In genomic region chr7:28045592-28045991, GRCh38 we compare ENCODE assay signal across 30 cellular contexts.
"Had no signal": no experiment of that assay in that cellular context is flagged by ENCODE, and none has a peak within 500 bp of the region (broad histone marks: within the 10 kb centered on the region; RNA-seq: fewer than 3 reads in every experiment).

No MANE protein-coding gene starts in this region.

- H3K4me1 Mint-ChIP-seq: activated naive CD4-positive, alpha-beta T cell treated with anti-CD3 and anti-CD28 coated beads, Interleukin-2, amount 10 ng/mL, durations not matched to agents 7 days and 5 days; activated naive CD8-positive, alpha-beta T cell treated with anti-CD3 and anti-CD28 coated beads, Interleukin-2, amount 10 ng/mL, durations not matched to agents 7 days and 5 days had no signal

- H3K27ac ChIP-seq: ascending aorta, breast epithelium, cardiac muscle cell, colonic mucosa, WERI-Rb-1 had no signal

- H3K36me3 Mint-ChIP-seq: activated naive CD4-positive, alpha-beta T cell treated with anti-CD3 and anti-CD28 coated beads, Interleukin-2, amount 10 ng/mL, durations not matched to agents 7 days and 5 days; brain had no signal

- H3K36me3 ChIP-seq: ascending aorta, breast epithelium, cardiac muscle cell, colonic mucosa, WERI-Rb-1 had no signal

- H3K27me3 ChIP-seq: ascending aorta, breast epithelium, cardiac muscle cell, colonic mucosa had no signal

- H3K4me1 ChIP-seq: ascending aorta, breast epithelium, colonic mucosa had no signal

- DNase-seq: activated CD4-positive, alpha-beta memory T cell treated with anti-CD3 and anti-CD28 coated beads, Interleukin-2, amount 10 ng/mL, durations not matched to agents 7 days and 5 days; activated CD4-positive, alpha-beta T cell treated with anti-CD3 and anti-CD28 coated beads for 36 hours; activated CD4-positive, alpha-beta T cell treated with anti-CD3 and anti-CD28 coated beads, Interleukin-2, amount 10 ng/mL, durations not matched to agents 24 days and 14 days; activated CD4-positive, CD25-positive, alpha-beta regulatory T cell; activated CD4-positive, CD25-positive, alpha-beta regulatory T cell treated with anti-CD3 and anti-CD28 coated beads, Interleukin-2, amount 50 U/mL, for 72 hours; activated CD8-positive, alpha-beta memory T cell treated with anti-CD3 and anti-CD28 coated beads, Interleukin-2, amount 50 U/mL, for 48 hours; activated gamma-delta T cell; activated naive CD4-positive, alpha-beta T cell; activated naive CD4-positive, alpha-beta T cell treated with anti-CD3 and anti-CD28 coated beads, Interleukin-2, amount 10 ng/mL, durations not matched to agents 7 days and 5 days; activated naive CD8-positive, alpha-beta T cell treated with anti-CD3 and anti-CD28 coated beads, Interleukin-2, amount 10 ng/mL, durations not matched to agents 7 days and 5 days; activated T-cell treated with anti-CD3 and anti-CD28 coated beads for 4 hours; activated T-cell treated with anti-CD3 and anti-CD28 coated beads, Interleukin-2, amount 50 U/mL, for 24 hours; activated T-cell treated with anti-CD3 and anti-CD28 coated beads, Interleukin-2, amount 50 U/mL, for 72 hours; central memory CD4-positive, alpha-beta T cell; cerebellar nuclear complex; colonic mucosa; effector CD8-positive, alpha-beta T cell; foreskin fibroblast; head of caudate nucleus; T-helper 17 cell; T1000; WERI-Rb-1 had no signal

- ATAC-seq: activated CD4-positive, alpha-beta T cell treated with anti-CD3 and anti-CD28 coated beads for 36 hours; activated naive CD4-positive, alpha-beta T cell treated with anti-CD3 and anti-CD28 coated beads, Interleukin-2, amount 50 U/mL, for 72 hours; activated T-cell treated with anti-CD3 and anti-CD28 coated beads, Interleukin-2, amount 50 U/mL, for 72 hours; esophagus mucosa; T-helper 17 cell had no signal

- H3K9me3 ChIP-seq: ascending aorta, breast epithelium, colonic mucosa had no signal

- H3K4me3 ChIP-seq: ascending aorta, breast epithelium, cardiac muscle cell, colonic mucosa had no signal

- H3K4me3 Mint-ChIP-seq: activated CD4-positive, alpha-beta memory T cell treated with anti-CD3 and anti-CD28 coated beads, Interleukin-2, amount 10 ng/mL, durations not matched to agents 7 days and 5 days; activated CD4-positive, alpha-beta T cell treated with anti-CD3 and anti-CD28 coated beads for 36 hours; activated CD4-positive, alpha-beta T cell treated with anti-CD3 and anti-CD28 coated beads, Interleukin-2, amount 10 ng/mL, durations not matched to agents 24 days and 14 days; activated naive CD4-positive, alpha-beta T cell treated with anti-CD3 and anti-CD28 coated beads, Interleukin-2, amount 10 ng/mL, durations not matched to agents 7 days and 5 days; activated naive CD8-positive, alpha-beta T cell treated with anti-CD3 and anti-CD28 coated beads, Interleukin-2, amount 10 ng/mL, durations not matched to agents 7 days and 5 days; activated T-cell treated with anti-CD3 and anti-CD28 coated beads, Interleukin-2, amount 50 U/mL, for 24 hours; activated T-cell treated with anti-CD3 and anti-CD28 coated beads, Interleukin-2, amount 50 U/mL, for 72 hours; brain; T-helper 17 cell; T-helper 2 cell treated with Interferon-gamma antibody and Interleukin-4, amounts not matched to agents 5 μg/mL and 100 μg/mL, for 36 hours had no signal

- H3K9me3 Mint-ChIP-seq: activated CD4-positive, alpha-beta memory T cell treated with anti-CD3 and anti-CD28 coated beads, Interleukin-2, amount 10 ng/mL, durations not matched to agents 7 days and 5 days; activated naive CD4-positive, alpha-beta T cell treated with anti-CD3 and anti-CD28 coated beads, Interleukin-2, amount 10 ng/mL, durations not matched to agents 7 days and 5 days; T-helper 2 cell treated with Interferon-gamma antibody and Interleukin-4, amounts not matched to agents 5 μg/mL and 100 μg/mL, for 36 hours had no signal

- FAIRE-seq: frontal cortex had no signal

- H3K27ac Mint-ChIP-seq: activated CD4-positive, alpha-beta memory T cell treated with anti-CD3 and anti-CD28 coated beads, Interleukin-2, amount 10 ng/mL, durations not matched to agents 7 days and 5 days; activated CD4-positive, alpha-beta T cell treated with anti-CD3 and anti-CD28 coated beads for 36 hours; activated CD4-positive, alpha-beta T cell treated with anti-CD3 and anti-CD28 coated beads, Interleukin-2, amount 10 ng/mL, durations not matched to agents 24 days and 14 days; activated naive CD4-positive, alpha-beta T cell treated with anti-CD3 and anti-CD28 coated beads, Interleukin-2, amount 10 ng/mL, durations not matched to agents 7 days and 5 days; activated naive CD4-positive, alpha-beta T cell treated with anti-CD3 and anti-CD28 coated beads, Interleukin-2, amount 50 U/mL, for 72 hours; activated naive CD8-positive, alpha-beta T cell treated with anti-CD3 and anti-CD28 coated beads, Interleukin-2, amount 10 ng/mL, durations not matched to agents 7 days and 5 days; activated T-cell treated with anti-CD3 and anti-CD28 coated beads, Interleukin-2, amount 50 U/mL, for 24 hours; activated T-cell treated with anti-CD3 and anti-CD28 coated beads, Interleukin-2, amount 50 U/mL, for 72 hours; brain; T-helper 17 cell; T-helper 2 cell treated with Interferon-gamma antibody and Interleukin-4, amounts not matched to agents 5 μg/mL and 100 μg/mL, for 36 hours had no signal

- H3K27me3 Mint-ChIP-seq: activated CD4-positive, alpha-beta memory T cell treated with anti-CD3 and anti-CD28 coated beads, Interleukin-2, amount 10 ng/mL, durations not matched to agents 7 days and 5 days; activated T-cell treated with anti-CD3 and anti-CD28 coated beads, Interleukin-2, amount 50 U/mL, for 24 hours; T-helper 17 cell had no signal
